5 cellular contexts compared by ENCODE assay signal in the genomic region with DNA sequence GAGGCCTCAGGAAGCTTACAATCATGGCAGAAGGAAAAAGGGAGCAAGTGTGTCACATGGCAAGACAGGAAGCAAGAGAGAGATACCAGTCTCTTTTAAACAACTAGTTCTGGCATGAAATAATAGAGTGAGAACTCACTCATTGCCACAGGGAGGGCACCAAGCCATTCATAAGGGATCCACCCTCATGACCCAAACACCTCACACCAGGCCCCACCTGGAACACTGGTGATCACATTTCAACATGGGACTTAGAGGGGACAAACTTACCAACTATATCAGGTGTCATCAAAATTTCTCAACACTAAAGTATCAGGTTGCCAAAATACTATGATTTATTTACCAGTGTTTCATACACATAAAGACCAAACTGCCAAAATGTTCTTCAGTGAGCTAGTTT. TPM values are rescaled to one million over a fixed set of nuclear protein-coding genes. Genes with fewer than 3 reads are reported as not detected.
"Had no signal": no experiment of that assay in that cellular context is flagged by ENCODE, and none has a peak within 500 bp of the region (broad histone marks: within the 10 kb centered on the region; RNA-seq: fewer than 3 reads in every experiment).

No MANE protein-coding gene starts in this region.

RNA-seq across cellular contexts. Expression of a gene that starts 55.8 kb away (rescaled TPM):
- total RNA-seq: dermis blood vessel endothelial cell, endothelial cell of umbilical vein, epithelial cell of proximal tubule, fibroblast of villous mesenchyme had no signal
- polyA plus RNA-seq: fibroblast of lung had no signal
